In genomic region chr9:749712-750111, GRCh38 we compare ENCODE assay signal across 12 cellular contexts.
A peak's percentile ranks its signal among the peaks of the same experiment; 100 is the strongest.
DNase-seq lines count a peak whose midpoint lies in the region; ATAC-seq, FAIRE-seq and TF ChIP-seq lines count a peak whose summit lies in the region.
"Had no signal": no experiment of that assay in that cellular context is flagged by ENCODE, and none has a peak within 500 bp of the region (broad histone marks: within the 10 kb centered on the region; RNA-seq: fewer than 3 reads in every experiment).

No MANE protein-coding gene starts in this region.

- peak; percentile 59 for DNase-seq in activated naive CD4-positive, alpha-beta T cell treated with anti-CD3 and anti-CD28 coated beads for 36 hours
- DNase-seq in activated naive CD4-positive, alpha-beta T cell (lab: John Stamatoyannopoulos, UW), result no peak
- DNase-seq in RCC 7860 (ENCODE audit: low spot score), result peak; percentile 15
- peak; percentile 50 for DNase-seq in fibroblast of mammary gland (ENCODE audit: low read depth)
- no peak for DNase-seq in thoracic aorta (ENCODE audit: low spot score)
- DNase-seq in H7, result no peak
- no peak for DNase-seq in NCI-H2029 treated with DMSO at 0.1 percent for 48 hours (lab: John Stamatoyannopoulos, UW)
- DNase-seq: BE2C; GOT3; right lobe of liver; stimulated activated naive CD4-positive, alpha-beta T cell treated with Interleukin-2 at 50 U/mL for 16 hours had no signal

- intact Hi-C loops in activated naive CD4-positive, alpha-beta T cell treated with anti-CD3 and anti-CD28 coated beads for 36 hours (cut with micrococcal nuclease), result loop anchor here (10.0 kb wide), 1 partner anchor 55 kb away; no protein-coding TSS in a partner anchor

- TF ChIP-seq CTCF in fibroblast of mammary gland (conservative IDR thresholded peaks at IDR 0.05; ENCODE audit: control insufficient read depth, insufficient read depth, low read depth, low read length) (no peak), thoracic aorta (IDR thresholded peaks at IDR 0.05) (no peak)

- no peak for FAIRE-seq in RCC 7860 (lab: Jason Lieb, UNC)

- H3K27me3 ChIP-seq in thoracic aorta (replicated peaks; ENCODE audit: insufficient read depth) (no peaks in the 10 kb centered on the region), H7 (ENCODE audit: control insufficient read depth, insufficient read depth, low read length) (no peaks in the 10 kb centered on the region)
- H3K27me3 ChIP-seq: BE2C, right lobe of liver had no signal

- no peaks in the 10 kb centered on the region for H3K27me3 Mint-ChIP-seq in activated naive CD4-positive, alpha-beta T cell treated with anti-CD3 and anti-CD28 coated beads for 36 hours (ENCODE audit: low read depth)

- no peak for ATAC-seq in thoracic aorta (ENCODE audit: insufficient number of reproducible peaks, low FRiP score, low read depth)
- ATAC-seq in HG03342 (IDR thresholded peaks at IDR 0.05; ENCODE audit: unreplicated experiment), result no peak
- ATAC-seq: right lobe of liver had no signal

- no peak overlapping the region for H3K27ac Mint-ChIP-seq in activated naive CD4-positive, alpha-beta T cell treated with anti-CD3 and anti-CD28 coated beads for 36 hours

- CTCF ChIA-PET in activated naive CD4-positive, alpha-beta T cell treated with anti-CD3 and anti-CD28 coated beads for 36 hours (lab: Charles Lee), result interaction anchor here (0.9 to 1.3 kb wide), 3 partner anchors 9 to 135 kb away, joined by 3 read pairs; no protein-coding TSS in a partner anchor

- H3K4me1 Mint-ChIP-seq in activated naive CD4-positive, alpha-beta T cell treated with anti-CD3 and anti-CD28 coated beads for 36 hours (ENCODE audit: low read depth), result peaks cover 37% of the 10 kb centered on the region

- no peak overlapping the region for H3K4me3 Mint-ChIP-seq in activated naive CD4-positive, alpha-beta T cell treated with anti-CD3 and anti-CD28 coated beads for 36 hours

- H3K4me3 ChIP-seq in fibroblast of mammary gland (ENCODE audit: control insufficient read depth, low read depth, low read length) (no peak overlapping the region), thoracic aorta (no peak overlapping the region), H7 (ENCODE audit: insufficient read depth, low read depth, low read length) (no peak overlapping the region)
- H3K4me3 ChIP-seq: right lobe of liver had no signal

- H3K9me3 ChIP-seq in thoracic aorta, result no peaks in the 10 kb centered on the region
- H3K9me3 ChIP-seq: BE2C, right lobe of liver had no signal

- no peaks in the 10 kb centered on the region for H3K9me3 Mint-ChIP-seq in activated naive CD4-positive, alpha-beta T cell treated with anti-CD3 and anti-CD28 coated beads for 36 hours

- peaks cover 14% of the 10 kb centered on the region for H3K36me3 ChIP-seq in thoracic aorta
- peaks cover 2% of the 10 kb centered on the region for H3K36me3 ChIP-seq in H7 (replicated peaks; ENCODE audit: control insufficient read depth, insufficient read depth, low read length)
- H3K36me3 ChIP-seq: BE2C had no signal

- H3K4me1 ChIP-seq in thoracic aorta (ENCODE audit: control insufficient read depth in 1 of 2, low read depth in 2 of 2), result peaks cover 33 to 80% of the 10 kb centered on the region in 2 donors
- H3K4me1 ChIP-seq: BE2C had no signal

- H3K36me3 Mint-ChIP-seq in activated naive CD4-positive, alpha-beta T cell treated with anti-CD3 and anti-CD28 coated beads for 36 hours (ENCODE audit: low read depth), result peaks cover 4% of the 10 kb centered on the region

- H3K27ac ChIP-seq in thoracic aorta, result peak overlapping the region; percentile 95
- H3K27ac ChIP-seq: right lobe of liver had no signal

Comparison
In these comparisons a context has a peak if more than half of its experiments do, and no peak if none do; other contexts are left out.
1. DNase-seq: peak in activated naive CD4-positive, alpha-beta T cell treated with anti-CD3 and anti-CD28 coated beads for 36 hours (single experiment), RCC 7860 (single experiment) and fibroblast of mammary gland (single experiment); none in activated naive CD4-positive, alpha-beta T cell (0 of 4), thoracic aorta (single experiment), H7 (single experiment) and NCI-H2029 treated with DMSO at 0.1 percent for 48 hours (single experiment).